8 cellular contexts compared by ENCODE assay signal in genomic region chr10:63217120-63217605, GRCh38.
DNase-seq lines count a peak whose midpoint lies in the region; ATAC-seq, FAIRE-seq and TF ChIP-seq lines count a peak whose summit lies in the region.

No MANE protein-coding gene starts in this region.

- H3K27ac Mint-ChIP-seq in activated T-cell treated with anti-CD3 and anti-CD28 coated beads, Interleukin-2, amount 50 U/mL, for 72 hours, result peak overlapping the region; percentile 79
- peak overlapping the region; percentile 18 to 52 (median 39) for H3K27ac Mint-ChIP-seq in IgD-negative memory B cell
- H3K27ac Mint-ChIP-seq in naive B cell, result peak overlapping the region in 5 of 6 donors; percentile 22 to 64 (median 47)

- H4K20me1 ChIP-seq in SK-N-SH (ENCODE audit: insufficient read depth) (peaks cover 18% of the 10 kb centered on the region; the same call in 1 of the 2 replicates), endothelial cell of umbilical vein (replicated peaks; ENCODE audit: control insufficient read depth, extremely low read depth, insufficient read depth, low read length) (peaks cover 6% of the 10 kb centered on the region)

- peaks cover 4 to 21% of the 10 kb centered on the region in 2 donors for H3K36me3 Mint-ChIP-seq in activated T-cell treated with anti-CD3 and anti-CD28 coated beads, Interleukin-2, amount 50 U/mL, for 72 hours (ENCODE audit: insufficient read depth in 2 of 2)
- H3K36me3 Mint-ChIP-seq in IgD-negative memory B cell, result peaks cover 3% of the 10 kb centered on the region
- peaks cover 7 to 16% of the 10 kb centered on the region in 2 donors for H3K36me3 Mint-ChIP-seq in naive B cell

- H3K27me3 Mint-ChIP-seq in activated T-cell treated with anti-CD3 and anti-CD28 coated beads, Interleukin-2, amount 50 U/mL, for 72 hours (ENCODE audit: low read depth), result no peaks in the 10 kb centered on the region
- H3K27me3 Mint-ChIP-seq in IgD-negative memory B cell (no peaks in the 10 kb centered on the region), naive B cell (no peaks in the 10 kb centered on the region)

- 8% methylated on average over 3 of the region's 3 CpGs for WGBS in SK-N-SH (ENCODE audit: low lambda C conversion rate)

- no peaks in the 10 kb centered on the region for H3K9me1 ChIP-seq in endothelial cell of umbilical vein (replicated peaks; ENCODE audit: control insufficient read depth, extremely low read depth, insufficient read depth, low read length)

- DNase-seq in activated T-cell treated with anti-CD3 and anti-CD28 coated beads, Interleukin-2, amount 50 U/mL, for 72 hours, result peak in 1 of 2 donors; percentile 21
- no peak for DNase-seq in activated T-cell treated with anti-CD3 and anti-CD28 coated beads, Interleukin-2, amount 50 U/mL, for 48 hours
- peak; percentile 54 for DNase-seq in SK-N-SH
- DNase-seq in endothelial cell of umbilical vein (ENCODE audit: low read depth, low spot score), result peak; percentile 74
- peak; percentile 51 for DNase-seq in naive B cell
- no peak for DNase-seq in HuH-7.5 (ENCODE audit: low spot score)

- dilution Hi-C loops in endothelial cell of umbilical vein (cut with MboI; ENCODE audit: extremely low pct_ligation_motif_present, low sequenced_read_pairs), result loop anchor here (25.0 kb wide), 1 partner anchor 495 kb away; no protein-coding TSS in a partner anchor

- no peaks in the 10 kb centered on the region for H3K27me3 ChIP-seq in SK-N-SH (ENCODE audit: insufficient read depth)
- no peaks in the 10 kb centered on the region for H3K27me3 ChIP-seq in endothelial cell of umbilical vein (ENCODE audit: control insufficient read depth in 2 of 2, insufficient read depth in 2 of 2, low read length in 2 of 2)

- intact Hi-C loops in endothelial cell of umbilical vein (cut with micrococcal nuclease), result loop anchor here (1.0 to 5.0 kb wide), 6 partner anchors 47 to 550 kb away; no protein-coding TSS in a partner anchor

- H3K4me3 Mint-ChIP-seq in activated T-cell treated with anti-CD3 and anti-CD28 coated beads, Interleukin-2, amount 50 U/mL, for 72 hours, result peak overlapping the region in 1 of 2 donors; percentile 61
- H3K4me3 Mint-ChIP-seq in IgD-negative memory B cell (no peak overlapping the region), naive B cell (peak overlapping the region in 2 of 8 donors; percentile 12 to 42)

- H3K4me1 ChIP-seq in SK-N-SH (ENCODE audit: control insufficient read depth in 1 of 2, insufficient read depth in 2 of 2, low read depth in 1 of 2, low read length in 1 of 2), result peaks cover 5 to 11% of the 10 kb centered on the region in 2 experiments; a peak in 3 of 4 replicates
- peaks cover 4% of the 10 kb centered on the region for H3K4me1 ChIP-seq in endothelial cell of umbilical vein (ENCODE audit: control insufficient read depth, extremely low read depth, insufficient read depth, low read length)

- peaks cover 83% of the 10 kb centered on the region for H3K79me2 ChIP-seq in SK-N-SH (ENCODE audit: insufficient read depth)
- H3K79me2 ChIP-seq in endothelial cell of umbilical vein (ENCODE audit: control insufficient read depth, insufficient read depth, low read length), result peaks cover 74% of the 10 kb centered on the region

- H3K4me3 ChIP-seq in SK-N-SH (ENCODE audit: low read depth in 2 of 2, low read length in 1 of 2), result peak overlapping the region in 1 of 2 experiments; percentile 1; a peak in 1 of 4 replicates
- H3K4me3 ChIP-seq in endothelial cell of umbilical vein (replicated peaks in 1 of 3; ENCODE audit: insufficient read depth in 1 of 3, low read depth in 1 of 3, low read length in 3 of 3), result no peak overlapping the region

- TF ChIP-seq EP300 in SK-N-SH (IDR thresholded peaks at IDR 0.05; ENCODE audit: borderline replicate concordance in 1 of 2, low read depth in 1 of 2, low read length in 1 of 2), result no peak

- H3K9me3 ChIP-seq in SK-N-SH, result no peaks in the 10 kb centered on the region
- H3K9me3 ChIP-seq in endothelial cell of umbilical vein (replicated peaks; ENCODE audit: control insufficient read depth, insufficient read depth, low read length), result no peaks in the 10 kb centered on the region

- peak; percentile 86 to 89 for ATAC-seq in activated T-cell treated with anti-CD3 and anti-CD28 coated beads, Interleukin-2, amount 50 U/mL, for 72 hours (replicated peaks in 1 of 2)
- ATAC-seq in GM21529 (IDR thresholded peaks at IDR 0.05; ENCODE audit: unreplicated experiment), result peak; percentile 85
- ATAC-seq in naive B cell (ENCODE audit: low read depth in 2 of 2), result peak; percentile 74 to 83

- 0 out of 2 replicates have a peak overlapping the region, but pooled peaks have one; percentile 9 for H3K4me2 ChIP-seq in SK-N-SH
- peak overlapping the region; percentile 53 for H3K4me2 ChIP-seq in endothelial cell of umbilical vein (ENCODE audit: insufficient read depth, low read length)

- H3K9me3 Mint-ChIP-seq in activated T-cell treated with anti-CD3 and anti-CD28 coated beads, Interleukin-2, amount 50 U/mL, for 72 hours, result no peaks in the 10 kb centered on the region
- H3K9me3 Mint-ChIP-seq in IgD-negative memory B cell, result no peaks in the 10 kb centered on the region
- no peaks in the 10 kb centered on the region for H3K9me3 Mint-ChIP-seq in naive B cell

- peaks cover 33 to 41% of the 10 kb centered on the region in 2 experiments for H3K36me3 ChIP-seq in SK-N-SH (replicated peaks in 1 of 2; ENCODE audit: control insufficient read depth in 1 of 2, insufficient read depth in 2 of 2, low read length in 1 of 2)
- H3K36me3 ChIP-seq in endothelial cell of umbilical vein (ENCODE audit: control insufficient read depth in 2 of 2, extremely low read depth in 1 of 2, insufficient read depth in 2 of 2, low read length in 2 of 2), result peaks cover 4 to 18% of the 10 kb centered on the region in 2 experiments

- peaks cover 51% of the 10 kb centered on the region for H3K4me1 Mint-ChIP-seq in activated T-cell treated with anti-CD3 and anti-CD28 coated beads, Interleukin-2, amount 50 U/mL, for 72 hours (ENCODE audit: low read depth)
- H3K4me1 Mint-ChIP-seq in IgD-negative memory B cell (peaks cover 48 to 52% (median 50%) of the 10 kb centered on the region in 3 donors), naive B cell (peaks cover 45 to 61% (median 57%) of the 10 kb centered on the region in 3 donors)

- H3F3A ChIP-seq in SK-N-SH (replicated peaks; ENCODE audit: insufficient read depth), result peaks cover 13% of the 10 kb centered on the region

- CTCF ChIA-PET in SK-N-SH (lab: Yijun Ruan, JAX) (interaction anchor here (0.7 to 5.0 kb wide), 35 partner anchors 8 to 555 kb away, joined by 3 to 44 read pairs (median 4); no protein-coding TSS in a partner anchor), endothelial cell of umbilical vein (lab: Charles Lee) (interaction anchor here (0.6 to 6.4 kb wide), 28 partner anchors 8 to 503 kb away, joined by 3 to 64 read pairs (median 4); no protein-coding TSS in a partner anchor)

- peak; percentile 81 for TF ChIP-seq RAD21 in SK-N-SH (IDR thresholded peaks at IDR 0.05; ENCODE audit: low read length)

- TF ChIP-seq POLR2A in endothelial cell of umbilical vein (IDR thresholded peaks at IDR 0.05; ENCODE audit: low read depth, low read length), result no peak

- no peaks in the 10 kb centered on the region for H3K9me2 ChIP-seq in SK-N-SH

- H3K9ac ChIP-seq in SK-N-SH (no peak overlapping the region), endothelial cell of umbilical vein (replicated peaks; ENCODE audit: extremely low read depth, insufficient read depth, low read length) (no peak overlapping the region)

- no peak overlapping the region for H2AFZ ChIP-seq in SK-N-SH (ENCODE audit: low read depth)
- no peak overlapping the region for H2AFZ ChIP-seq in endothelial cell of umbilical vein (ENCODE audit: low read depth, low read length)

- POLR2A ChIA-PET in SK-N-SH (lab: Yijun Ruan, JAX), result interaction anchor here (0.6 kb wide), 1 partner anchor 246 kb away, joined by 4 read pairs; no protein-coding TSS in a partner anchor
- POLR2A ChIA-PET in endothelial cell of umbilical vein (lab: Charles Lee), result no interaction called here

- no TSS peak for BruUV-seq in endothelial cell of umbilical vein (replicated peaks; lab: Mats Ljungman, UMichigan)

- H3K27ac ChIP-seq in SK-N-SH (ENCODE audit: low read depth in 2 of 2, low read length in 1 of 2) (peak overlapping the region; percentile 58 to 71; a peak in 3 of 4 replicates), endothelial cell of umbilical vein (ENCODE audit: insufficient read depth, low read depth, low read length) (peak overlapping the region; percentile 30)

- TF ChIP-seq CTCF in SK-N-SH (IDR thresholded peaks at IDR 0.05) (peak; percentile 78), endothelial cell of umbilical vein (IDR thresholded peaks at IDR 0.05; ENCODE audit: extremely low read depth in 1 of 2, insufficient read depth in 1 of 2, low read depth in 1 of 2, low read length in 2 of 2) (peak; percentile 34 to 38)

- FAIRE-seq in endothelial cell of umbilical vein (lab: Jason Lieb, UNC), result no peak

TF ChIP-seq in SK-N-SH, 30 proteins besides CTCF, POLR2A, EP300 and RAD21:
- TF ChIP-seq YY1 (IDR thresholded peaks at IDR 0.05; ENCODE audit: low read depth) (no peak), SMC3 (IDR thresholded peaks at IDR 0.05; ENCODE audit: low read depth, low read length) (peak; percentile 57), GABPA (IDR thresholded peaks at IDR 0.05; ENCODE audit: low read depth) (no peak)

TF ChIP-seq in endothelial cell of umbilical vein, 7 proteins besides CTCF, POLR2A, EP300 and RAD21:
- no peak for TF ChIP-seq FOS (IDR thresholded peaks at IDR 0.05; ENCODE audit: borderline replicate concordance, insufficient read depth, low read length)
- TF ChIP-seq MYC (IDR thresholded peaks at IDR 0.05; ENCODE audit: low read depth, low read length), result no peak
- TF ChIP-seq GATA2 (IDR thresholded peaks at IDR 0.05; ENCODE audit: insufficient read depth, insufficient read length, low read depth, low read length), result no peak
- no peak for TF ChIP-seq MAX (IDR thresholded peaks at IDR 0.05; ENCODE audit: insufficient read depth, insufficient read length)
- TF ChIP-seq EZH2 (IDR thresholded peaks at IDR 0.05; ENCODE audit: borderline replicate concordance, low read depth, low read length, severe bottlenecking), result no peak
- no peak for TF ChIP-seq POLR2AphosphoS5 (IDR thresholded peaks at IDR 0.05; ENCODE audit: insufficient read depth, low read depth, low read length)

Comparison
In these comparisons a context has a peak if more than half of its experiments do, and no peak if none do; other contexts are left out.
1. DNase-seq: peak in SK-N-SH (single experiment), endothelial cell of umbilical vein (single experiment) and naive B cell (single experiment); none in activated T-cell treated with anti-CD3 and anti-CD28 coated beads, Interleukin-2, amount 50 U/mL, for 48 hours (0 of 2) and HuH-7.5 (single experiment).
2. Peak in every context shown above with its lines, with median percentiles within 50 percentile points of each other: ATAC-seq and H3K27ac Mint-ChIP-seq.